In genomic region chr7:73844131-73844547, GRCh38 we compare ENCODE assay signal across 24 cellular contexts. TPM values are rescaled to one million over a fixed set of nuclear protein-coding genes. Genes with fewer than 3 reads are reported as not detected.
DNase-seq lines count a peak whose midpoint lies in the region; ATAC-seq and TF ChIP-seq lines count a peak whose summit lies in the region.
"Had no signal": no experiment of that assay in that cellular context is flagged by ENCODE, and none has a peak within 500 bp of the region (broad histone marks: within the 10 kb centered on the region; RNA-seq: fewer than 3 reads in every experiment).

No MANE protein-coding gene starts in this region.

- no peak for DNase-seq in T-helper 1 cell
- no peak for DNase-seq in H9
- DNase-seq in activated naive CD8-positive, alpha-beta T cell treated with anti-CD3 and anti-CD28 coated beads, Interleukin-2, amount 10 ng/mL, durations not matched to agents 7 days and 5 days, result no peak
- DNase-seq in naive thymus-derived CD4-positive, alpha-beta T cell, result no peak
- DNase-seq in SHP77 treated with DMSO at 0.1 percent for 48 hours (lab: John Stamatoyannopoulos, UW), result no peak
- no peak for DNase-seq in GM10248 (ENCODE audit: extremely low spot score)
- no peak for DNase-seq in NCI-H128 (lab: John Stamatoyannopoulos, UW; ENCODE audit: unreplicated experiment)
- DNase-seq: activated naive CD4-positive, alpha-beta T cell; caudate nucleus; DND-41; effector memory CD8-positive, alpha-beta T cell; hypothalamus; NCI-H2029 treated with DMSO at 0.1 percent for 48 hours; NCI-H526; PC-3; spleen had no signal

- H2BK20ac ChIP-seq in H9 (ENCODE audit: low read depth, low read length, poor library complexity, severe bottlenecking), result no peak overlapping the region

- no peak overlapping the region for H4K8ac ChIP-seq in H9 (replicated peaks; ENCODE audit: insufficient read length, low read depth, low read length)

- H3K4ac ChIP-seq in H9 (ENCODE audit: low read depth, low read length), result no peak overlapping the region

- no peaks in the 10 kb centered on the region for H3K79me1 ChIP-seq in H9 (ENCODE audit: insufficient read depth, low read depth, low read length, poor library complexity, severe bottlenecking)

- H4K91ac ChIP-seq in H9 (ENCODE audit: insufficient read length, low read depth, low read length), result no peak overlapping the region

- no peaks in the 10 kb centered on the region for H3K9me3 Mint-ChIP-seq in T-helper 1 cell treated with Interleukin-12 subunit alpha and Interleukin-12 subunit beta and Interleukin-4 antibody, amounts not matched to agents 30 μg/mL and 1 μg/mL, for 36 hours
- peaks cover 2 to 7% of the 10 kb centered on the region in 2 experiments; a peak in 2 of 5 replicates for H3K9me3 Mint-ChIP-seq in H9
- H3K9me3 Mint-ChIP-seq in activated naive CD8-positive, alpha-beta T cell treated with anti-CD3 and anti-CD28 coated beads, Interleukin-2, amount 10 ng/mL, durations not matched to agents 7 days and 5 days, result no peaks in the 10 kb centered on the region
- H3K9me3 Mint-ChIP-seq in naive thymus-derived CD4-positive, alpha-beta T cell, result no peaks in the 10 kb centered on the region
- H3K9me3 Mint-ChIP-seq: effector memory CD8-positive, alpha-beta T cell had no signal

- H3T11ph ChIP-seq in H9 (ENCODE audit: low read length), result no peak overlapping the region

- no peaks in the 10 kb centered on the region for H4K20me1 ChIP-seq in H9 (ENCODE audit: control insufficient read depth, insufficient read depth, insufficient read length)

- WGBS in H9 (ENCODE audit: extremely low coverage, insufficient read length, low lambda C conversion rate), result no CpG with 5 or more reads among the region's 9 CpGs

- no peak overlapping the region for H2AFZ ChIP-seq in H9 (ENCODE audit: low read length)
- H2AFZ ChIP-seq: parathyroid adenoma had no signal

- no peaks in the 10 kb centered on the region for H3K36me3 Mint-ChIP-seq in T-helper 1 cell treated with Interleukin-12 subunit alpha and Interleukin-12 subunit beta and Interleukin-4 antibody, amounts not matched to agents 30 μg/mL and 1 μg/mL, for 36 hours (ENCODE audit: low read depth)
- H3K36me3 Mint-ChIP-seq in H9 (ENCODE audit: insufficient read depth in 1 of 3, low read depth in 3 of 3), result peaks cover 0 to 15% (median 0%) of the 10 kb centered on the region in 3 experiments; a peak in 3 of 7 replicates
- no peaks in the 10 kb centered on the region for H3K36me3 Mint-ChIP-seq in activated naive CD8-positive, alpha-beta T cell treated with anti-CD3 and anti-CD28 coated beads, Interleukin-2, amount 10 ng/mL, durations not matched to agents 7 days and 5 days
- H3K36me3 Mint-ChIP-seq in naive thymus-derived CD4-positive, alpha-beta T cell, result no peaks in the 10 kb centered on the region

- peaks cover 3% of the 10 kb centered on the region for H3K23me2 ChIP-seq in H9 (ENCODE audit: insufficient read length, low read depth, low read length, poor library complexity, severe bottlenecking)

- no peak overlapping the region for H2BK12ac ChIP-seq in H9 (ENCODE audit: insufficient read length, low read depth, low read length)

- intact Hi-C loops in naive thymus-derived CD4-positive, alpha-beta T cell (cut with micrococcal nuclease), result loop anchor here (5.0 to 10.0 kb wide), 2 partner anchors 269 to 322 kb away; partner anchors contain the start of genes BAZ1B (in 1 of the 2) and TBL2 (in 1 of the 2)

- H3K27me3 ChIP-seq in H9 (ENCODE audit: insufficient read depth, low read length), result no peaks in the 10 kb centered on the region
- no peaks in the 10 kb centered on the region for H3K27me3 ChIP-seq in naive thymus-derived CD4-positive, alpha-beta T cell (ENCODE audit: control insufficient read depth in 2 of 2, insufficient read depth in 2 of 2, low read length in 2 of 2)
- H3K27me3 ChIP-seq: spleen, tibial nerve had no signal

- H3K23ac ChIP-seq in H9 (ENCODE audit: insufficient read length, low read depth, low read length), result no peak overlapping the region

- H2BK120ac ChIP-seq in H9 (ENCODE audit: low read depth, low read length, poor library complexity, severe bottlenecking), result no peak overlapping the region

- TF ChIP-seq CTCF in H9 (conservative IDR thresholded peaks at IDR 0.05), result no peak
- TF ChIP-seq CTCF in GM10248 (IDR thresholded peaks at IDR 0.05; ENCODE audit: control extremely low read depth, extremely low read depth, low read depth, missing control alignments), result no peak

- H3K9ac ChIP-seq in H9 (ENCODE audit: extremely low read depth, insufficient read length, low read length), result no peak overlapping the region
- H3K9ac ChIP-seq: parathyroid adenoma had no signal

- peak overlapping the region; percentile 8 for H3K4me3 Mint-ChIP-seq in T-helper 1 cell treated with Interleukin-12 subunit alpha and Interleukin-12 subunit beta and Interleukin-4 antibody, amounts not matched to agents 30 μg/mL and 1 μg/mL, for 36 hours
- peak overlapping the region in 1 of 2 experiments; percentile 3; a peak in 1 of 5 replicates for H3K4me3 Mint-ChIP-seq in H9
- peak overlapping the region; percentile 0 for H3K4me3 Mint-ChIP-seq in activated naive CD8-positive, alpha-beta T cell treated with anti-CD3 and anti-CD28 coated beads, Interleukin-2, amount 10 ng/mL, durations not matched to agents 7 days and 5 days
- peak overlapping the region; percentile 14 to 84 (median 48) for H3K4me3 Mint-ChIP-seq in naive thymus-derived CD4-positive, alpha-beta T cell

- no peak overlapping the region for H3K56ac ChIP-seq in H9 (ENCODE audit: insufficient read length, low read depth, low read length)

- peaks cover 4% of the 10 kb centered on the region for H3K4me1 Mint-ChIP-seq in T-helper 1 cell treated with Interleukin-12 subunit alpha and Interleukin-12 subunit beta and Interleukin-4 antibody, amounts not matched to agents 30 μg/mL and 1 μg/mL, for 36 hours (ENCODE audit: low read depth)
- peaks cover 29 to 42% of the 10 kb centered on the region in 2 experiments for H3K4me1 Mint-ChIP-seq in H9
- H3K4me1 Mint-ChIP-seq in activated naive CD8-positive, alpha-beta T cell treated with anti-CD3 and anti-CD28 coated beads, Interleukin-2, amount 10 ng/mL, durations not matched to agents 7 days and 5 days, result peaks cover 13% of the 10 kb centered on the region
- peaks cover 0 to 17% (median 13%) of the 10 kb centered on the region in 7 donors for H3K4me1 Mint-ChIP-seq in naive thymus-derived CD4-positive, alpha-beta T cell

- H3K27ac ChIP-seq in H9 (ENCODE audit: insufficient read length, low read depth, low read length), result no peak overlapping the region
- no peak overlapping the region for H3K27ac ChIP-seq in naive thymus-derived CD4-positive, alpha-beta T cell (ENCODE audit: low read depth, low read length)
- H3K27ac ChIP-seq: 22Rv1, C4-2B, parathyroid adenoma, SK-N-MC, spleen, VCaP had no signal

- no peaks in the 10 kb centered on the region for H3K79me2 ChIP-seq in H9 (ENCODE audit: insufficient read depth, low read length)
- H3K79me2 ChIP-seq: parathyroid adenoma had no signal

- H3K27me3 Mint-ChIP-seq in T-helper 1 cell treated with Interleukin-12 subunit alpha and Interleukin-12 subunit beta and Interleukin-4 antibody, amounts not matched to agents 30 μg/mL and 1 μg/mL, for 36 hours (ENCODE audit: low read depth), result peaks cover 16% of the 10 kb centered on the region
- H3K27me3 Mint-ChIP-seq in H9 (ENCODE audit: low read depth), result peaks cover 3% of the 10 kb centered on the region; the same call in 1 of the 2 replicates
- peaks cover 10% of the 10 kb centered on the region for H3K27me3 Mint-ChIP-seq in activated naive CD8-positive, alpha-beta T cell treated with anti-CD3 and anti-CD28 coated beads, Interleukin-2, amount 10 ng/mL, durations not matched to agents 7 days and 5 days
- H3K27me3 Mint-ChIP-seq in naive thymus-derived CD4-positive, alpha-beta T cell, result peaks cover 0 to 12% (median 0%) of the 10 kb centered on the region in 5 donors

- no peak overlapping the region for H3K4me2 ChIP-seq in H9 (ENCODE audit: insufficient read depth, insufficient read length, low read length)

- POLR2A ChIA-PET in activated naive CD8-positive, alpha-beta T cell treated with anti-CD3 and anti-CD28 coated beads, Interleukin-2, amount 10 ng/mL, durations not matched to agents 7 days and 5 days (lab: Charles Lee), result no interaction called here
- POLR2A ChIA-PET in naive thymus-derived CD4-positive, alpha-beta T cell (lab: Charles Lee), result interaction anchor here (1.3 kb wide), 1 partner anchor 105 kb away, joined by 4 read pairs; the partner anchor contains the start of gene ABHD11
- POLR2A ChIA-PET in GM10248 (lab: Yijun Ruan, JAX), result no interaction called here

- no peak overlapping the region for H3K14ac ChIP-seq in H9 (ENCODE audit: insufficient read depth, low read length)

- CTCF ChIA-PET in naive thymus-derived CD4-positive, alpha-beta T cell (lab: Charles Lee), result no interaction called here
- CTCF ChIA-PET in GM10248 (lab: Yijun Ruan, JAX), result interaction anchor here (1.7 to 1.9 kb wide), 2 partner anchors 11 to 16 kb away, joined by 4 read pairs; no protein-coding TSS in a partner anchor

- no peak overlapping the region for H3K4me3 ChIP-seq in naive thymus-derived CD4-positive, alpha-beta T cell (ENCODE audit: low read length)
- H3K4me3 ChIP-seq: SK-N-MC, spleen, tibial nerve had no signal

- H3K36me3 ChIP-seq in naive thymus-derived CD4-positive, alpha-beta T cell (ENCODE audit: control insufficient read depth in 2 of 3, insufficient read depth in 3 of 3, low read length in 3 of 3), result no peaks in the 10 kb centered on the region
- H3K36me3 ChIP-seq: spleen, tibial nerve had no signal

- no peaks in the 10 kb centered on the region for H3K4me1 ChIP-seq in H9 (ENCODE audit: insufficient read depth, low read length)
- H3K4me1 ChIP-seq in naive thymus-derived CD4-positive, alpha-beta T cell (ENCODE audit: control insufficient read depth in 2 of 2, insufficient read depth in 2 of 2, low read length in 2 of 2), result peaks cover 5 to 11% of the 10 kb centered on the region in 2 donors

- H2BK5ac ChIP-seq in H9 (ENCODE audit: insufficient read length, low read length), result no peak overlapping the region

- no peak overlapping the region for H2AK5ac ChIP-seq in H9 (ENCODE audit: insufficient read length, low read length)

- no peak overlapping the region for H2BK15ac ChIP-seq in H9 (ENCODE audit: low read depth, low read length)

- no peak overlapping the region for H3K18ac ChIP-seq in H9 (ENCODE audit: insufficient read length, low read depth, low read length)

- H3K27ac Mint-ChIP-seq in T-helper 1 cell treated with Interleukin-12 subunit alpha and Interleukin-12 subunit beta and Interleukin-4 antibody, amounts not matched to agents 30 μg/mL and 1 μg/mL, for 36 hours, result no peak overlapping the region
- H3K27ac Mint-ChIP-seq in H9, result peak overlapping the region in 2 of 3 experiments; percentile 10 to 69; a peak in 2 of 7 replicates
- peak overlapping the region; percentile 5 for H3K27ac Mint-ChIP-seq in activated naive CD8-positive, alpha-beta T cell treated with anti-CD3 and anti-CD28 coated beads, Interleukin-2, amount 10 ng/mL, durations not matched to agents 7 days and 5 days
- H3K27ac Mint-ChIP-seq in naive thymus-derived CD4-positive, alpha-beta T cell, result peak overlapping the region in 4 of 9 donors; percentile 25 to 75 (median 56)
- H3K27ac Mint-ChIP-seq: effector memory CD8-positive, alpha-beta T cell had no signal

- no peak for ATAC-seq in activated naive CD8-positive, alpha-beta T cell treated with anti-CD3 and anti-CD28 coated beads, Interleukin-2, amount 10 ng/mL, durations not matched to agents 7 days and 5 days (ENCODE audit: low read depth)
- ATAC-seq in naive thymus-derived CD4-positive, alpha-beta T cell, result no peak
- ATAC-seq: effector memory CD8-positive, alpha-beta T cell; PC-3 had no signal

- H4K5ac ChIP-seq in H9 (ENCODE audit: insufficient read length, low read depth, low read length), result no peak overlapping the region

- H3K9me3 ChIP-seq in H9 (ENCODE audit: control insufficient read depth, low read depth, low read length), result no peaks in the 10 kb centered on the region
- H3K9me3 ChIP-seq in naive thymus-derived CD4-positive, alpha-beta T cell (ENCODE audit: control insufficient read depth in 2 of 3, low read length in 3 of 3), result no peaks in the 10 kb centered on the region
- H3K9me3 ChIP-seq: spleen, tibial nerve had no signal

RNA-seq across cellular contexts. Expression of gene METTL27, which starts 1.8 kb away (rescaled TPM):
- total RNA-seq in H9 (2021), result 13.5 and 14.9 TPM in 2 replicates
- total RNA-seq in activated naive CD8-positive, alpha-beta T cell treated with anti-CD3 and anti-CD28 coated beads, Interleukin-2, amount 10 ng/mL, durations not matched to agents 7 days and 5 days, result under 1 TPM; 0.69 to 0.74 TPM
- 1 to 10 TPM; 1.8 to 7.4 (median 3.3) TPM for total RNA-seq in naive thymus-derived CD4-positive, alpha-beta T cell
- polyA plus RNA-seq in naive thymus-derived CD4-positive, alpha-beta T cell, result 1 to 10 TPM; 1.5 to 2.0 TPM

RNA-seq across cellular contexts. Expression of gene CLDN4, which starts 13.3 kb away (rescaled TPM):
- 15.5 and 15.6 TPM in 2 replicates for total RNA-seq in H9 (2021)
- total RNA-seq in activated naive CD8-positive, alpha-beta T cell treated with anti-CD3 and anti-CD28 coated beads, Interleukin-2, amount 10 ng/mL, durations not matched to agents 7 days and 5 days, result under 1 TPM; 0.17 to 0.25 TPM
- under 1 TPM in 1 of 5 experiments, not detected in 4; 0.24 TPM for total RNA-seq in naive thymus-derived CD4-positive, alpha-beta T cell
- polyA plus RNA-seq in naive thymus-derived CD4-positive, alpha-beta T cell, result under 1 TPM; 0.14 to 0.16 TPM

RNA-seq across cellular contexts. Expression of gene TMEM270, which starts 16.8 kb away (rescaled TPM):
- total RNA-seq in H9 (2021), result not detected in 2 replicates
- total RNA-seq in activated naive CD8-positive, alpha-beta T cell treated with anti-CD3 and anti-CD28 coated beads, Interleukin-2, amount 10 ng/mL, durations not matched to agents 7 days and 5 days, result not detected
- total RNA-seq in naive thymus-derived CD4-positive, alpha-beta T cell, result not detected
- polyA plus RNA-seq in naive thymus-derived CD4-positive, alpha-beta T cell, result not detected
- total RNA-seq: mucosa of gallbladder, PC-3, spleen, tibial nerve had no signal
- polyA plus RNA-seq: spleen had no signal

Comparison
In these comparisons a context has a peak if more than half of its experiments do, and no peak if none do; other contexts are left out.
1. RNA of gene CLDN4, which starts 13.3 kb away (total RNA-seq): 15.5 to 15.6 TPM in H9; 0.17 to 0.25 TPM in activated naive CD8-positive, alpha-beta T cell treated with anti-CD3 and anti-CD28 coated beads, Interleukin-2, amount 10 ng/mL, durations not matched to agents 7 days and 5 days and 0.24 TPM in naive thymus-derived CD4-positive, alpha-beta T cell; every median in the first group is over 10 times any median in the second.